In genomic region chr1:48440786-48441185, GRCh38 we compare ENCODE assay signal across 5 cellular contexts. TPM values are rescaled to one million over a fixed set of nuclear protein-coding genes. Genes with fewer than 3 reads are reported as not detected.
A peak's percentile ranks its signal among the peaks of the same experiment; 100 is the strongest.
DNase-seq lines count a peak whose midpoint lies in the region; ATAC-seq, FAIRE-seq and TF ChIP-seq lines count a peak whose summit lies in the region.
"Not testable (repeated sequence)": the region's sequence is repeated elsewhere in the genome, so short reads cannot be mapped to it uniquely, and the experiment has no call there.

No MANE protein-coding gene starts in this region.

- TF ChIP-seq CTCF in adrenal gland (IDR thresholded peaks at IDR 0.05); endodermal cell (conservative IDR thresholded peaks at IDR 0.05); HepG2 (CRISPR knock-in tag; IDR thresholded peaks at IDR 0.05): not testable (repeated sequence)

- WGBS in adrenal gland, 4 donors, result 41 to 59% (median 50%) methylated on average over 3 of the region's 3 CpGs
- WGBS in endodermal cell (ENCODE audit: insufficient coverage in 1 of 2, insufficient read length in 1 of 2), 2 experiments, result 88 to 100% methylated on average over 2 to 3 of the region's 3 CpGs
- WGBS in HepG2 (ENCODE audit: low lambda C conversion rate), result 74% methylated on average over 2 of the region's 3 CpGs

- TF ChIP-seq RAD21 in HepG2 (CRISPR knock-in tag; IDR thresholded peaks at IDR 0.05), result not testable (repeated sequence)

- not testable (repeated sequence) for H3K4me3 ChIP-seq in adrenal gland; HepG2 (replicated peaks in 1 of 3; ENCODE audit: insufficient read depth in 1 of 3, low read depth in 2 of 3, low read length in 3 of 3)
- H3K4me3 ChIP-seq in endodermal cell (ENCODE audit: low read length), result peak overlapping the region; percentile 9

- H4K20me1 ChIP-seq in HepG2 (ENCODE audit: insufficient read depth, low read length), result not testable (repeated sequence)

- H3K79me2 ChIP-seq in HepG2 (ENCODE audit: insufficient read depth, low read length), result not testable (repeated sequence)

- H3K36me3 ChIP-seq in adrenal gland (replicated peaks in 1 of 2); HepG2 (replicated peaks in 1 of 2; ENCODE audit: control insufficient read depth in 1 of 2, insufficient read depth in 2 of 2, low read length in 2 of 2): not testable (repeated sequence)
- H3K36me3 ChIP-seq in endodermal cell (ENCODE audit: control insufficient read depth, insufficient read depth, low read length), result peaks cover 27% of the 10 kb centered on the region

- not testable (repeated sequence) for H2AFZ ChIP-seq in HepG2 (ENCODE audit: low read length)

- FAIRE-seq in HepG2 (lab: Jason Lieb, UNC), result not testable (repeated sequence)

- BruUV-seq in HepG2 (replicated peaks; lab: Mats Ljungman, UMichigan), result not testable (repeated sequence)

- H3K4me3 Mint-ChIP-seq in endodermal cell, result not testable (repeated sequence)

- peaks cover 25% of the 10 kb centered on the region for H3K4me1 Mint-ChIP-seq in endodermal cell

- not testable (repeated sequence) for H3K4me2 ChIP-seq in HepG2 (ENCODE audit: low read depth, low read length)

- CTCF ChIA-PET in HepG2 (lab: Yijun Ruan, JAX; ENCODE audit: low intra/inter-chr PET ratio, low total read pairs), result not testable (repeated sequence)

- H3K27ac ChIP-seq in adrenal gland, result peak overlapping the region in 3 of 5 donors; percentile 44 to 77 (median 63)
- not testable (repeated sequence) for H3K27ac ChIP-seq in endodermal cell (ENCODE audit: low read depth, low read length); HepG2 (ENCODE audit: extremely low read length, insufficient read depth, low read length)

- H3K9me3 ChIP-seq in adrenal gland (replicated peaks in 1 of 3), result not testable (repeated sequence)
- H3K9me3 ChIP-seq in endodermal cell (ENCODE audit: control insufficient read depth, low read length) (peaks cover 48% of the 10 kb centered on the region), HepG2 (ENCODE audit: low read length) (peaks cover 11% of the 10 kb centered on the region)

- H3K27me3 ChIP-seq in adrenal gland; endodermal cell (ENCODE audit: control insufficient read depth, insufficient read depth, low read length, poor library complexity, severe bottlenecking); HepG2 (ENCODE audit: control insufficient read depth in 1 of 2, insufficient read depth in 2 of 2, low read length in 2 of 2): not testable (repeated sequence)

- H3K4me1 ChIP-seq in adrenal gland (replicated peaks in 1 of 2); endodermal cell (ENCODE audit: control insufficient read depth, insufficient read depth, low read length): not testable (repeated sequence)
- H3K4me1 ChIP-seq in HepG2 (ENCODE audit: insufficient read depth, low read length), result peaks cover 24% of the 10 kb centered on the region

- peaks cover 78% of the 10 kb centered on the region for H3K36me3 Mint-ChIP-seq in endodermal cell (ENCODE audit: low read depth)

- POLR2A ChIA-PET in HepG2 (lab: Yijun Ruan, JAX), result not testable (repeated sequence)

- TF ChIP-seq POLR2A in adrenal gland (IDR thresholded peaks at IDR 0.05); HepG2 (IDR thresholded peaks at IDR 0.05; ENCODE audit: insufficient read depth in 1 of 2, low read depth in 2 of 2, low read length in 2 of 2): not testable (repeated sequence)

- H3K9ac ChIP-seq in endodermal cell (ENCODE audit: extremely low read depth, low read length, poor library complexity, severe bottlenecking); HepG2 (ENCODE audit: insufficient read depth, low read depth, low read length): not testable (repeated sequence)

- not testable (repeated sequence) for H3K27ac Mint-ChIP-seq in endodermal cell

- intact Hi-C loops in adrenal gland (cut with DNase I); HepG2 (cut with micrococcal nuclease; ENCODE audit: unreplicated experiment): not testable (repeated sequence)

- not testable (repeated sequence) for TF ChIP-seq EP300 in HepG2 (IDR thresholded peaks at IDR 0.05; ENCODE audit: low read depth in 2 of 2, low read length in 2 of 2); HepG2 (CRISPR knock-in tag; IDR thresholded peaks at IDR 0.05; ENCODE audit: borderline replicate concordance)

- DNase-seq in DMS53 (lab: John Stamatoyannopoulos, UW) (peak; percentile 13), adrenal gland (peak; percentile 39 to 76 (median 55)), astrocyte of the hippocampus (ENCODE audit: low read depth, low spot score) (peak; percentile 2), HepG2 (ENCODE audit: low spot score) (peak; percentile 1)
- not testable (repeated sequence) for DNase-seq in endodermal cell

- H3K9me3 Mint-ChIP-seq in endodermal cell, result peaks cover 68% of the 10 kb centered on the region

- not testable (repeated sequence) for ATAC-seq in HepG2

- H3K27me3 Mint-ChIP-seq in endodermal cell (ENCODE audit: insufficient read depth), result not testable (repeated sequence)

- in situ Hi-C loops in HepG2 (cut with HindIII; ENCODE audit: extremely low pct_ligation_motif_present, low pct_unique_long_range_greater_than_20kb), result not testable (repeated sequence)

RNA-seq across cellular contexts. Expression of gene SPATA6, which starts 31.2 kb away (rescaled TPM):
- total RNA-seq in adrenal gland (10 to 100 TPM; 12.2 to 54.3 (median 32.6) TPM), endodermal cell (10 to 100 TPM; 42.8 to 51.5 TPM), HepG2 (2016; rRNA removed; fragmentation: Illumina TruSeq; extraction: Trizol) (1.8 and 3.3 TPM in 2 replicates)
- polyA plus RNA-seq in adrenal gland (10 to 100 TPM in 1 of 3 donors, 1 to 10 TPM in 2; 7.3 to 12.0 (median 8.9) TPM), HepG2 (2011; rRNA removed) (0.55 and 0.81 TPM in 2 replicates)
- 17.3 TPM for polyA plus RNA-seq in endodermal cell (2013, experiment 1 of 2)
- polyA plus RNA-seq in endodermal cell (2013, experiment 2 of 2), result 19.0 TPM
- 9.1 and 15.2 TPM in 2 replicates for total RNA-seq in HepG2 (2016; cell fraction: cytosol; rRNA removed; fragmentation: Illumina TruSeq; extraction: Trizol; ENCODE audit: low read depth)
- 2.6 TPM in 2 replicates for total RNA-seq in HepG2 (2016; cell fraction: insoluble cytoplasmic fraction; rRNA removed; fragmentation: Illumina TruSeq; extraction: Trizol)
- 4.8 and 5.7 TPM in 2 replicates for total RNA-seq in HepG2 (2016; cell fraction: membrane; rRNA removed; fragmentation: Illumina TruSeq; extraction: Trizol)
- 4.5 and 7.0 TPM in 2 replicates for total RNA-seq in HepG2 (2016; cell fraction: nucleus; rRNA removed; fragmentation: Illumina TruSeq; extraction: Trizol)
- 0.75 and 0.76 TPM in 2 replicates for polyA plus RNA-seq in HepG2 (2011; cell fraction: cytosol; rRNA removed)
- 1.4 and 2.2 TPM in 2 replicates for polyA plus RNA-seq in HepG2 (2011; cell fraction: nucleus; rRNA removed)
- polyA plus RNA-seq in HepG2 (2012), result 1.3 and 1.6 TPM in 2 replicates
- 2.6 and 3.4 TPM in 2 replicates for polyA plus RNA-seq in HepG2 (2016; cell fraction: cytosol; fragmentation: Illumina TruSeq; extraction: Trizol; ENCODE audit: low read depth)
- 2.1 and 4.0 TPM in 2 replicates for polyA plus RNA-seq in HepG2 (2016; cell fraction: insoluble cytoplasmic fraction; fragmentation: Illumina TruSeq; extraction: Trizol; ENCODE audit: low read depth)
- polyA plus RNA-seq in HepG2 (2016; cell fraction: membrane; fragmentation: Illumina TruSeq; extraction: Trizol; ENCODE audit: low read depth), result 2.9 and 3.6 TPM in 2 replicates
- polyA plus RNA-seq in HepG2 (2016; cell fraction: nucleus; fragmentation: Illumina TruSeq; extraction: Trizol; ENCODE audit: insufficient read depth, low read depth), result 3.0 and 3.4 TPM in 2 replicates
- 0.42 and 2.6 TPM in 2 replicates for polyA minus RNA-seq in HepG2 (2011; rRNA and poly(A)+ RNA removed; ENCODE audit: low replicate concordance)
- polyA minus RNA-seq in HepG2 (2011; cell fraction: cytosol; rRNA and poly(A)+ RNA removed), result 1.8 and 2.3 TPM in 2 replicates
- 9.0 and 10.2 TPM in 2 replicates for polyA minus RNA-seq in HepG2 (2011; cell fraction: nucleus; rRNA and poly(A)+ RNA removed)
